ENCODE assay signal across 11 cellular contexts in genomic region chr2:211879323-211879722, GRCh38.
DNase-seq lines count a peak whose midpoint lies in the region; ATAC-seq and TF ChIP-seq lines count a peak whose summit lies in the region.
"Had no signal": no experiment of that assay in that cellular context is flagged by ENCODE, and none has a peak within 500 bp of the region (broad histone marks: within the 10 kb centered on the region; RNA-seq: fewer than 3 reads in every experiment).

No MANE protein-coding gene starts in this region.

- H3K27ac Mint-ChIP-seq in activated T-cell treated with anti-CD3 and anti-CD28 coated beads, Interleukin-2, amount 50 U/mL, for 24 hours = no peak overlapping the region
- H3K27ac Mint-ChIP-seq: CD4-positive, CD25-positive, alpha-beta regulatory T cell had no signal

- no peaks in the 10 kb centered on the region for H3K9me2 ChIP-seq in OCI-LY1 (ENCODE audit: low read depth, low read length)

- H3K4me2 ChIP-seq in OCI-LY1 (ENCODE audit: low read length) = no peak overlapping the region

- H3K9me3 ChIP-seq in left ventricle myocardium inferior (replicated peaks) (no peaks in the 10 kb centered on the region), OCI-LY1 (ENCODE audit: low read length) (no peaks in the 10 kb centered on the region)
- H3K9me3 ChIP-seq: adrenal gland, mucosa of descending colon had no signal

- no peak overlapping the region for H2AFZ ChIP-seq in OCI-LY1 (ENCODE audit: low read length)

- no peaks in the 10 kb centered on the region for H3K4me1 Mint-ChIP-seq in activated T-cell treated with anti-CD3 and anti-CD28 coated beads, Interleukin-2, amount 50 U/mL, for 24 hours (ENCODE audit: low read depth)
- H3K4me1 Mint-ChIP-seq: CD4-positive, CD25-positive, alpha-beta regulatory T cell had no signal

- H3K4me3 Mint-ChIP-seq in activated T-cell treated with anti-CD3 and anti-CD28 coated beads, Interleukin-2, amount 50 U/mL, for 24 hours = no peak overlapping the region
- H3K4me3 Mint-ChIP-seq: CD4-positive, CD25-positive, alpha-beta regulatory T cell had no signal

- no peaks in the 10 kb centered on the region for H3K27me3 Mint-ChIP-seq in activated T-cell treated with anti-CD3 and anti-CD28 coated beads, Interleukin-2, amount 50 U/mL, for 24 hours
- H3K27me3 Mint-ChIP-seq: CD4-positive, CD25-positive, alpha-beta regulatory T cell had no signal

- H3K36me3 Mint-ChIP-seq in activated T-cell treated with anti-CD3 and anti-CD28 coated beads, Interleukin-2, amount 50 U/mL, for 24 hours (ENCODE audit: low read depth) = no peaks in the 10 kb centered on the region
- H3K36me3 Mint-ChIP-seq: CD4-positive, CD25-positive, alpha-beta regulatory T cell had no signal

- DNase-seq in left ventricle myocardium inferior = no peak
- no peak for DNase-seq in cardiac septum (ENCODE audit: low spot score)
- DNase-seq in fibroblast of gingiva (ENCODE audit: low read depth) = peak; percentile 35
- no peak for DNase-seq in activated T-cell treated with anti-CD3 and anti-CD28 coated beads, Interleukin-2, amount 50 U/mL, for 24 hours
- DNase-seq in erythroblast (lab: John Stamatoyannopoulos, UW) = no peak
- DNase-seq in stimulated activated CD4-positive, alpha-beta T cell treated with anti-CD3 and anti-CD28 coated beads, Interleukin-15, amount 100 ng/mL, for 24 hours = no peak
- DNase-seq: adrenal gland; CD4-positive, CD25-positive, alpha-beta regulatory T cell; mucosa of descending colon had no signal

- no peaks in the 10 kb centered on the region for H3K4me1 ChIP-seq in left ventricle myocardium inferior
- peaks cover 31% of the 10 kb centered on the region for H3K4me1 ChIP-seq in OCI-LY1 (ENCODE audit: insufficient read depth, low read length, severe bottlenecking)
- H3K4me1 ChIP-seq: adrenal gland had no signal

- H3K9me3 Mint-ChIP-seq in activated T-cell treated with anti-CD3 and anti-CD28 coated beads, Interleukin-2, amount 50 U/mL, for 24 hours = no peaks in the 10 kb centered on the region

- intact Hi-C loops in left ventricle myocardium inferior (cut with micrococcal nuclease) = no loop called here
- intact Hi-C loops in cardiac septum (cut with DNase I) = no loop called here

- no peaks in the 10 kb centered on the region for H4K20me1 ChIP-seq in OCI-LY1 (ENCODE audit: insufficient read depth, low read length)

- TF ChIP-seq CTCF in left ventricle myocardium inferior (IDR thresholded peaks at IDR 0.05; ENCODE audit: borderline replicate concordance) (peak; percentile 45), OCI-LY1 (IDR thresholded peaks at IDR 0.05; ENCODE audit: low read length) (peak; percentile 73)

- no peaks in the 10 kb centered on the region for H3K36me3 ChIP-seq in left ventricle myocardium inferior
- no peaks in the 10 kb centered on the region for H3K36me3 ChIP-seq in OCI-LY1 (ENCODE audit: insufficient read depth, low read length)
- H3K36me3 ChIP-seq: adrenal gland had no signal

- H3K27ac ChIP-seq in left ventricle myocardium inferior (replicated peaks) (no peak overlapping the region), OCI-LY1 (ENCODE audit: low read depth, low read length, poor library complexity, severe bottlenecking) (no peak overlapping the region)
- H3K27ac ChIP-seq: adrenal gland had no signal

- H3K27me3 ChIP-seq in left ventricle myocardium inferior (ENCODE audit: low read depth) = no peaks in the 10 kb centered on the region
- H3K27me3 ChIP-seq in OCI-LY1 (ENCODE audit: insufficient read depth, low read length) = no peaks in the 10 kb centered on the region
- H3K27me3 ChIP-seq: adrenal gland had no signal

- TF ChIP-seq POLR2A in erythroblast (IDR thresholded peaks at IDR 0.05; ENCODE audit: low read length) = no peak

- H3K79me2 ChIP-seq in OCI-LY1 (ENCODE audit: insufficient read depth, low read length) = no peaks in the 10 kb centered on the region

- ATAC-seq in HG02970 (IDR thresholded peaks at IDR 0.05; ENCODE audit: low FRiP score, unreplicated experiment) = no peak
- ATAC-seq: mucosa of descending colon had no signal

- no peak overlapping the region for H3K9ac ChIP-seq in OCI-LY1 (ENCODE audit: low read length)

- no peaks in the 10 kb centered on the region for H3F3A ChIP-seq in OCI-LY1 (ENCODE audit: insufficient read depth, low read length)

- H3K4me3 ChIP-seq in left ventricle myocardium inferior (no peak overlapping the region), OCI-LY1 (ENCODE audit: low read depth, low read length, poor library complexity, severe bottlenecking) (no peak overlapping the region)
- H3K4me3 ChIP-seq: adrenal gland, mucosa of descending colon had no signal
